In the genomic region with DNA sequence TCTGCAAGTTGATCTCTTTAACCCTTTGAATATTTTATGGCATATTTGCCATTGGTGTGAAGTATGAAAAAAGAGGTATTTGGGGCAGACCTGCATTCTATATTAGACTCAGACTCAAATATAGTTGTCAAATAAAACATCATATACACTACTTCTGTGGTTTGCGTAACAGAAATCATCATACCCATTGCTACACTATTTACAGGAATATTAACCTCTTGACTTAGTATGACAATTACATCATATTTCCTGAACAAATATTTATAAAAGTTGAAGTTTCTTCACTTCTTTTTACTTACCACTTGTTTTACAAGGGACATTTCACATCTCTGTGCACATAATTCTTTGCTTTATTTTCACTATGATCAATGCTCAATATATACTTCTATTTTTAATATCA, we compare ENCODE assay signal across 25 cellular contexts.
"Had no signal": no experiment of that assay in that cellular context is flagged by ENCODE, and none has a peak within 500 bp of the region (broad histone marks: within the 10 kb centered on the region; RNA-seq: fewer than 3 reads in every experiment).

No MANE protein-coding gene starts in this region.

- H3K4me1 ChIP-seq: SJCRH30 had no signal

- FAIRE-seq: HTR-8/SVneo had no signal

- H3K4me3 ChIP-seq: MG63, SJCRH30 had no signal

- H3K27ac ChIP-seq: HL-60, RWPE1, SJCRH30 had no signal

- H3K36me3 ChIP-seq: MG63, SJCRH30 had no signal

- H3K27me3 ChIP-seq: MG63, SJCRH30 had no signal

- DNase-seq: KBM-7, MG63, NCI-H1092, NCI-H1105 treated with DMSO at 0.1 percent for 48 hours, NCI-H1417 treated with DMSO at 0.1 percent for 48 hours, NCI-H146, NCI-H1694 treated with DMSO at 0.1 percent for 48 hours, NCI-H1930, NCI-H2081, NCI-H2107, NCI-H226, NCI-H446, NCI-H510A, NCI-H524 treated with DMSO at 0.1 percent for 48 hours, NCI-H69, NCI-H774, SHP77 treated with DMSO at 0.1 percent for 48 hours, SJCRH30, T-helper 1 cell had no signal

- H3K9me3 ChIP-seq: MG63, SJCRH30 had no signal

- ATAC-seq: Panc1, Right ventricle myocardium inferior, SK-N-SH treated with all-trans-retinoic acid at 6 μM for 48 hours had no signal
